16 cellular contexts compared by ENCODE assay signal in the genomic region with DNA sequence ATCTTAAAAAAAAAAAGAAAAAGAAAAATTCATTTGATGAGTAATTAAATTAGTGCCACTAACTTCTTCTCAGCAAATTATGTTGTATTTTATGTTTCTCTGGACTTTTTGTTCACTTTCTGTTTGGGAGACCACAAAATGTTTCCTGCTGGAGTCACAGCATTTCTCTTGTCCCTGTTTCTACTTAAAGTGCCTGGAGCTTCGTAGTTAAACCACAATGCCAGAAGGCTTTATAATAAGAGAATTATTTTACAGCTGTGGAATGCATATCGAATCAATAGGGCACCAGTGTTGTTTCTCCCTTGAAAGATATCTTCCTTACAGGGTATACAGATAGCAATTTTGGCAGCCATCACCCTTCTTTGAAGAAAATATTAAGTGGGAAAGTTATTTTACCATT. TPM values are rescaled to one million over a fixed set of nuclear protein-coding genes. Genes with fewer than 3 reads are reported as not detected.
A peak's percentile ranks its signal among the peaks of the same experiment; 100 is the strongest.
DNase-seq lines count a peak whose midpoint lies in the region; ATAC-seq and TF ChIP-seq lines count a peak whose summit lies in the region.
"Had no signal": no experiment of that assay in that cellular context is flagged by ENCODE, and none has a peak within 500 bp of the region (broad histone marks: within the 10 kb centered on the region; RNA-seq: fewer than 3 reads in every experiment).

No MANE protein-coding gene starts in this region.

- H3K4me3 Mint-ChIP-seq in activated naive CD8-positive, alpha-beta T cell treated with anti-CD3 and anti-CD28 coated beads, Interleukin-2, amount 10 ng/mL, durations not matched to agents 7 days and 5 days: peak overlapping the region; percentile 38
- H3K4me3 Mint-ChIP-seq in activated naive CD8-positive, alpha-beta T cell treated with anti-CD3 and anti-CD28 coated beads for 36 hours: no peak overlapping the region

- H3K27ac Mint-ChIP-seq in activated naive CD8-positive, alpha-beta T cell treated with anti-CD3 and anti-CD28 coated beads, Interleukin-2, amount 10 ng/mL, durations not matched to agents 7 days and 5 days: peak overlapping the region; percentile 71
- no peak overlapping the region for H3K27ac Mint-ChIP-seq in activated naive CD8-positive, alpha-beta T cell treated with anti-CD3 and anti-CD28 coated beads for 36 hours

- no peak for TF ChIP-seq CTCF in fibroblast of lung (conservative IDR thresholded peaks at IDR 0.05 in 1 of 2, IDR thresholded peaks at IDR 0.05 in 1 of 2; ENCODE audit: low read depth in 1 of 2, low read length in 2 of 2)
- no peak for TF ChIP-seq CTCF in thoracic aorta (IDR thresholded peaks at IDR 0.05)

- H3K4me3 ChIP-seq in fibroblast of lung (replicated peaks in 1 of 4; ENCODE audit: control extremely low read depth in 1 of 4, insufficient read depth in 1 of 4, low read depth in 3 of 4, low read length in 4 of 4) (peak overlapping the region in 1 of 4 experiments; percentile 77), thoracic aorta (peak overlapping the region; percentile 8)
- H3K4me3 ChIP-seq: adrenal gland, ovary, spleen had no signal

- peaks cover 17% of the 10 kb centered on the region for H3K36me3 Mint-ChIP-seq in activated naive CD8-positive, alpha-beta T cell treated with anti-CD3 and anti-CD28 coated beads, Interleukin-2, amount 10 ng/mL, durations not matched to agents 7 days and 5 days
- peaks cover 25% of the 10 kb centered on the region for H3K36me3 Mint-ChIP-seq in activated naive CD8-positive, alpha-beta T cell treated with anti-CD3 and anti-CD28 coated beads for 36 hours

- H3K4me1 Mint-ChIP-seq in activated naive CD8-positive, alpha-beta T cell treated with anti-CD3 and anti-CD28 coated beads, Interleukin-2, amount 10 ng/mL, durations not matched to agents 7 days and 5 days: peaks cover 30% of the 10 kb centered on the region
- H3K4me1 Mint-ChIP-seq in activated naive CD8-positive, alpha-beta T cell treated with anti-CD3 and anti-CD28 coated beads for 36 hours: peaks cover 28% of the 10 kb centered on the region

- no peaks in the 10 kb centered on the region for H3K27me3 Mint-ChIP-seq in activated naive CD8-positive, alpha-beta T cell treated with anti-CD3 and anti-CD28 coated beads, Interleukin-2, amount 10 ng/mL, durations not matched to agents 7 days and 5 days
- no peaks in the 10 kb centered on the region for H3K27me3 Mint-ChIP-seq in activated naive CD8-positive, alpha-beta T cell treated with anti-CD3 and anti-CD28 coated beads for 36 hours

- in situ Hi-C loops in SK-MEL-5 (cut with HindIII; ENCODE audit: low pct_unique_long_range_greater_than_20kb, low sequenced_read_pairs): no loop called here

- H3K36me3 ChIP-seq in fibroblast of lung (ENCODE audit: control insufficient read depth, insufficient read depth, low read length) (no peaks in the 10 kb centered on the region), thoracic aorta (peaks cover 9% of the 10 kb centered on the region)
- H3K36me3 ChIP-seq: adrenal gland, ovary had no signal

- H3K9ac ChIP-seq in fibroblast of lung (ENCODE audit: insufficient read depth, low read length): no peak overlapping the region

- H3K4me2 ChIP-seq in fibroblast of lung (ENCODE audit: extremely low read depth, insufficient read depth, low read length): no peak overlapping the region

- POLR2A ChIA-PET in activated naive CD8-positive, alpha-beta T cell treated with anti-CD3 and anti-CD28 coated beads, Interleukin-2, amount 10 ng/mL, durations not matched to agents 7 days and 5 days (lab: Charles Lee): no interaction called here

- no peak overlapping the region for H2AFZ ChIP-seq in fibroblast of lung (ENCODE audit: low read length)

- H3K4me1 ChIP-seq in fibroblast of lung (ENCODE audit: control insufficient read depth, extremely low read depth, insufficient read depth, low read length) (peaks cover 12% of the 10 kb centered on the region), thoracic aorta (ENCODE audit: control insufficient read depth in 1 of 2, low read depth in 2 of 2) (peaks cover 20 to 33% of the 10 kb centered on the region in 2 donors)

- H3K27me3 ChIP-seq in fibroblast of lung (ENCODE audit: control insufficient read depth, insufficient read depth, low read length) (no peaks in the 10 kb centered on the region), thoracic aorta (replicated peaks; ENCODE audit: insufficient read depth) (no peaks in the 10 kb centered on the region)
- H3K27me3 ChIP-seq: adrenal gland, ovary, spleen had no signal

- peak overlapping the region; percentile 15 for H3K27ac ChIP-seq in fibroblast of lung (ENCODE audit: insufficient read depth, low read length)
- H3K27ac ChIP-seq in thoracic aorta: peak overlapping the region in 1 of 2 donors; percentile 27
- H3K27ac ChIP-seq: adrenal gland, spleen had no signal

- H3K9me3 ChIP-seq in fibroblast of lung (ENCODE audit: control insufficient read depth, insufficient read depth, low read depth, low read length) (peaks cover 4% of the 10 kb centered on the region), thoracic aorta (peaks cover 10% of the 10 kb centered on the region)
- H3K9me3 ChIP-seq: adrenal gland had no signal

- no peak for DNase-seq in activated naive CD8-positive, alpha-beta T cell treated with anti-CD3 and anti-CD28 coated beads, Interleukin-2, amount 10 ng/mL, durations not matched to agents 7 days and 5 days
- DNase-seq in activated naive CD8-positive, alpha-beta T cell treated with anti-CD3 and anti-CD28 coated beads for 36 hours: no peak
- DNase-seq in SK-MEL-5 (ENCODE audit: low read depth, low spot score): peak; percentile 53
- peak in 1 of 2 donors; percentile 94 for DNase-seq in fibroblast of lung (ENCODE audit: low read depth in 2 of 2)
- no peak for DNase-seq in thoracic aorta (ENCODE audit: low spot score)
- DNase-seq in NCI-H446 treated with DMSO at 0.1 percent for 48 hours (lab: John Stamatoyannopoulos, UW): no peak
- no peak for DNase-seq in MV-4-11 (lab: John Stamatoyannopoulos, UW)
- DNase-seq: activated T-cell treated with anti-CD3 and anti-CD28 coated beads, Interleukin-2, amount 50 U/mL, for 1 hour; adrenal gland; DMS53; immature natural killer cell; NCI-H1092 treated with DMSO at 0.1 percent for 48 hours; ovary; spleen; substantia nigra had no signal

- no peak for ATAC-seq in activated naive CD8-positive, alpha-beta T cell treated with anti-CD3 and anti-CD28 coated beads, Interleukin-2, amount 10 ng/mL, durations not matched to agents 7 days and 5 days (ENCODE audit: low read depth)
- ATAC-seq in thoracic aorta (ENCODE audit: insufficient number of reproducible peaks, low FRiP score, low read depth) (no peak), GM18511 (IDR thresholded peaks at IDR 0.05; ENCODE audit: unreplicated experiment) (no peak)

- peaks cover 7% of the 10 kb centered on the region for H3K9me3 Mint-ChIP-seq in activated naive CD8-positive, alpha-beta T cell treated with anti-CD3 and anti-CD28 coated beads, Interleukin-2, amount 10 ng/mL, durations not matched to agents 7 days and 5 days
- peaks cover 4% of the 10 kb centered on the region for H3K9me3 Mint-ChIP-seq in activated naive CD8-positive, alpha-beta T cell treated with anti-CD3 and anti-CD28 coated beads for 36 hours

- H3K79me2 ChIP-seq in fibroblast of lung (ENCODE audit: control insufficient read depth, insufficient read depth, low read length): peaks cover 46% of the 10 kb centered on the region

- no peaks in the 10 kb centered on the region for H4K20me1 ChIP-seq in fibroblast of lung (ENCODE audit: control insufficient read depth, extremely low read depth, insufficient read depth, low read length)

RNA-seq across cellular contexts. Expression of a gene that starts 3.2 kb away (rescaled TPM):
- 10 to 100 TPM; 20.1 to 24.0 TPM for total RNA-seq in activated naive CD8-positive, alpha-beta T cell treated with anti-CD3 and anti-CD28 coated beads, Interleukin-2, amount 10 ng/mL, durations not matched to agents 7 days and 5 days
- total RNA-seq in activated naive CD8-positive, alpha-beta T cell treated with anti-CD3 and anti-CD28 coated beads for 36 hours: 10 to 100 TPM; 24.8 to 25.0 TPM
- total RNA-seq in SK-MEL-5 (2014; rRNA removed; shearing (Covaris generic)): 20.5 and 29.6 TPM in 2 replicates
- polyA plus RNA-seq in SK-MEL-5 (2015; cell fraction: cytosol; rRNA removed): 11.3 and 11.4 TPM in 2 replicates
- 21.7 and 39.1 TPM in 2 replicates for polyA plus RNA-seq in SK-MEL-5 (2015; cell fraction: nucleus; rRNA removed)
- total RNA-seq in fibroblast of lung (68.8 and 156 TPM in 2 replicates), thoracic aorta (10 to 100 TPM; 14.5 to 20.4 TPM)
- polyA plus RNA-seq in fibroblast of lung: 43.0 and 61.8 TPM in 2 replicates
- 39.1 and 46.1 TPM in 2 replicates for polyA plus RNA-seq in fibroblast of lung (2012)
- 1.3 and 1.8 TPM in 2 replicates for polyA minus RNA-seq in fibroblast of lung (ENCODE audit: low replicate concordance)

RNA-seq across cellular contexts. Expression of a gene that starts 3.4 kb away (rescaled TPM):
- total RNA-seq in activated naive CD8-positive, alpha-beta T cell treated with anti-CD3 and anti-CD28 coated beads, Interleukin-2, amount 10 ng/mL, durations not matched to agents 7 days and 5 days: 1 to 10 TPM; 6.1 to 6.6 TPM
- 1 to 10 TPM; 2.9 to 4.1 TPM for total RNA-seq in activated naive CD8-positive, alpha-beta T cell treated with anti-CD3 and anti-CD28 coated beads for 36 hours
- total RNA-seq in SK-MEL-5 (2014; rRNA removed; shearing (Covaris generic)): 2.6 and 3.2 TPM in 2 replicates
- 3.3 and 4.1 TPM in 2 replicates for polyA plus RNA-seq in SK-MEL-5 (2015; cell fraction: cytosol; rRNA removed)
- 0.93 and 5.1 TPM in 2 replicates for polyA plus RNA-seq in SK-MEL-5 (2015; cell fraction: nucleus; rRNA removed)
- 5.4 and 9.7 TPM in 2 replicates for total RNA-seq in fibroblast of lung
- polyA plus RNA-seq in fibroblast of lung: 2.7 and 2.9 TPM in 2 replicates
- 3.1 and 3.2 TPM in 2 replicates for polyA plus RNA-seq in fibroblast of lung (2012)
- 1.6 TPM in 1 of 2 replicates, not detected in the other for polyA minus RNA-seq in fibroblast of lung (ENCODE audit: low replicate concordance)
- total RNA-seq in thoracic aorta: 10 to 100 TPM in 1 of 2 donors, 1 to 10 TPM in 1; 3.2 to 15.2 TPM
